8 cellular contexts compared by ENCODE assay signal in the genomic region with DNA sequence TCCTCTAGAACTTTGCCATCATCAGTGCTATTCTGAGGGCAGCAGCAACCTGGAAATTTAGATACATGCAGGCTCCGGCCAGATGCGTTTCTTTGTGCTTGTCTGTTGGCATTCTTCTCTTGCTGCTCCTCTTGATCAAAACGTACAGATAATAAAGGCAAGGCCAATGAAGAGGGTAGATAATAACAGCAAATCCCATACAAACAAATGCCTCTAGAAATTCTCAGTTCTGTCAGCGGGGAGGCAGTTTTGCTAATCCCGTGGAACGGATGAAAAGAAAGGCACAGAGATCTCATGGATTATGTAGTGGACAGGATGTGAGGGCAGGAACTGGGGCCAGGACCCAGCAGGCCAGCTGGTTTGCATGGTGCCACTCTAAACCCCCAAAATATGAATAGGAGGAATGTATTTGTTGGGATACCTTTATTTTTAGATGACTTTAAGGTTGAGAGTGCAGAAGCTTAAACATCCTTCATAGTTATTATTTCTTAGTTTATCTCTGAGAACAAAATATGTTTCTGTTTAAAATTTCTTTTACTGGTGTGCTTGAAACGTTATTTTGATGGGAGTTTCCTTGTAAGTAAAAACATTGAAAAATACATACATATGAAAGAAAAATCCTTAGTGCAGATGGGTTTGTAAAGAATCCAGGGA. TPM values are rescaled to one million over a fixed set of nuclear protein-coding genes. Genes with fewer than 3 reads are reported as not detected.
DNase-seq lines count a peak whose midpoint lies in the region; ATAC-seq and TF ChIP-seq lines count a peak whose summit lies in the region.

No MANE protein-coding gene starts in this region.

- no peak for ATAC-seq in CD8-positive, alpha-beta T cell
- ATAC-seq in HG03025 (IDR thresholded peaks at IDR 0.05; ENCODE audit: low FRiP score, unreplicated experiment): no peak

- no peaks in the 10 kb centered on the region for H4K20me1 ChIP-seq in MM.1S (ENCODE audit: insufficient read depth, low read length)

- no peaks in the 10 kb centered on the region for H3K27me3 ChIP-seq in CD8-positive, alpha-beta T cell (ENCODE audit: insufficient read depth, low read length)
- H3K27me3 ChIP-seq in MM.1S (replicated peaks; ENCODE audit: insufficient read depth, low read length) (no peaks in the 10 kb centered on the region), breast epithelium (no peaks in the 10 kb centered on the region), uterus (no peaks in the 10 kb centered on the region)

- H3K9me2 ChIP-seq in MM.1S (replicated peaks; ENCODE audit: insufficient read depth, low read length): no peaks in the 10 kb centered on the region

- no peak overlapping the region for H3K4me3 ChIP-seq in CD8-positive, alpha-beta T cell (ENCODE audit: low read depth, low read length)
- H3K4me3 ChIP-seq in MM.1S (ENCODE audit: low read length) (peak overlapping the region; percentile 80), breast epithelium (peak overlapping the region; percentile 88 to 98 (median 94)), uterus (peak overlapping the region; percentile 58 to 97)

- peaks cover 15% of the 10 kb centered on the region for H3K4me1 ChIP-seq in CD8-positive, alpha-beta T cell (ENCODE audit: insufficient read depth, low read length)
- H3K4me1 ChIP-seq in MM.1S (ENCODE audit: low read length) (0 out of 2 replicates have a peak, but pooled peaks cover 8% of the 10 kb centered on the region), breast epithelium (peaks cover 0 to 3% of the 10 kb centered on the region in 2 donors), uterus (peaks cover 3 to 12% of the 10 kb centered on the region in 2 donors)

- peaks cover 25% of the 10 kb centered on the region for H3K4me1 Mint-ChIP-seq in CD8-positive, alpha-beta T cell (ENCODE audit: low read depth)

- no peak overlapping the region for H3K27ac Mint-ChIP-seq in CD8-positive, alpha-beta T cell

- H3K9ac ChIP-seq in MM.1S (ENCODE audit: low read length): peak overlapping the region; percentile 34; the same call in 1 of the 2 replicates

- no peaks in the 10 kb centered on the region for H3K9me3 Mint-ChIP-seq in CD8-positive, alpha-beta T cell

- H3K79me2 ChIP-seq in MM.1S (ENCODE audit: low read length): peaks cover 81% of the 10 kb centered on the region

- no peak for DNase-seq in CD8-positive, alpha-beta T cell
- DNase-seq in MM.1S (no peak), breast epithelium (ENCODE audit: low spot score in 2 of 2) (no peak), lung microvascular endothelial cell (ENCODE audit: low read depth in 2 of 2) (peak; percentile 29 to 49), uterus (no peak), NCI-H1092 (lab: John Stamatoyannopoulos, UW) (no peak), kidney glomerular epithelial cell (lab: John Stamatoyannopoulos, UW) (no peak)

- peak overlapping the region; percentile 59; the same call in 1 of the 2 replicates for H2AFZ ChIP-seq in MM.1S (ENCODE audit: low read length)

- TF ChIP-seq CTCF in CD8-positive, alpha-beta T cell (IDR thresholded peaks at IDR 0.05): no peak
- TF ChIP-seq CTCF in MM.1S (IDR thresholded peaks at IDR 0.05; ENCODE audit: low read length): no peak
- no peak for TF ChIP-seq CTCF in breast epithelium (IDR thresholded peaks at IDR 0.05)
- no peak for TF ChIP-seq CTCF in uterus (IDR thresholded peaks at IDR 0.05)

- POLR2A ChIA-PET in CD8-positive, alpha-beta T cell (lab: Charles Lee): interaction anchor here (0.6 kb wide), 1 partner anchor 919 kb away, joined by 3 read pairs; no protein-coding TSS in a partner anchor

- H3K36me3 Mint-ChIP-seq in CD8-positive, alpha-beta T cell: peaks cover 9% of the 10 kb centered on the region

- peak overlapping the region; percentile 76 for H3K4me2 ChIP-seq in MM.1S (ENCODE audit: low read depth, low read length)

- no peaks in the 10 kb centered on the region for H3K36me3 ChIP-seq in CD8-positive, alpha-beta T cell (ENCODE audit: insufficient read depth, low read length)
- H3K36me3 ChIP-seq in MM.1S (replicated peaks; ENCODE audit: insufficient read depth, low read length) (no peaks in the 10 kb centered on the region), breast epithelium (no peaks in the 10 kb centered on the region), uterus (no peaks in the 10 kb centered on the region)

- H3K9me3 ChIP-seq in CD8-positive, alpha-beta T cell (ENCODE audit: low read length): no peaks in the 10 kb centered on the region
- H3K9me3 ChIP-seq in MM.1S (replicated peaks; ENCODE audit: insufficient read depth, low read length) (no peaks in the 10 kb centered on the region), breast epithelium (no peaks in the 10 kb centered on the region), uterus (no peaks in the 10 kb centered on the region)

- H3F3A ChIP-seq in MM.1S (ENCODE audit: insufficient read depth, low read length): peaks cover 14% of the 10 kb centered on the region

- H3K27me3 Mint-ChIP-seq in CD8-positive, alpha-beta T cell (ENCODE audit: low read depth): peaks cover 7% of the 10 kb centered on the region

- H3K27ac ChIP-seq in CD8-positive, alpha-beta T cell (ENCODE audit: low read depth, low read length): no peak overlapping the region
- H3K27ac ChIP-seq in MM.1S (ENCODE audit: low read length): no peak overlapping the region
- peak overlapping the region; percentile 93 to 96 for H3K27ac ChIP-seq in breast epithelium
- peak overlapping the region; percentile 92 to 93 for H3K27ac ChIP-seq in uterus

- TF ChIP-seq POLR2A in breast epithelium (IDR thresholded peaks at IDR 0.05) (no peak), uterus (IDR thresholded peaks at IDR 0.05) (no peak)

- CTCF ChIA-PET in CD8-positive, alpha-beta T cell (lab: Charles Lee): interaction anchor here (0.7 kb wide), 2 partner anchors 254 to 851 kb away, joined by 3 to 4 read pairs; no protein-coding TSS in a partner anchor

- intact Hi-C loops in CD8-positive, alpha-beta T cell (cut with DNase I, micrococcal nuclease): loop anchor here (2.0 to 10.0 kb wide), 12 partner anchors 254 to 1365 kb away; a partner anchor contains a TSS
- intact Hi-C loops in breast epithelium (cut with DNase I; ENCODE audit: low total_unique reads): loop anchor here (10.0 kb wide), 1 partner anchor 251 kb away; no protein-coding TSS in a partner anchor
- intact Hi-C loops in uterus (cut with DNase I; ENCODE audit: low total_unique reads): no loop called here

- peak overlapping the region; percentile 89 for H3K4me3 Mint-ChIP-seq in CD8-positive, alpha-beta T cell

RNA-seq across cellular contexts. Expression of a gene that starts 1.5 kb away (rescaled TPM):
- total RNA-seq in CD8-positive, alpha-beta T cell: 1 to 10 TPM; 1.7 to 2.2 TPM
- total RNA-seq in breast epithelium: 100 to 1,000 TPM in 1 of 3 donors, 10 to 100 TPM in 2; 39.5 to 113 (median 58.3) TPM
- total RNA-seq in lung microvascular endothelial cell: 35.3 and 40.5 TPM in 2 replicates
- total RNA-seq in uterus: 10 to 100 TPM; 21.8 to 77.4 (median 48.1) TPM

RNA-seq across cellular contexts. Expression of a gene that starts 2.2 kb away (rescaled TPM):
- 10 to 100 TPM; 19.9 to 21.8 TPM for total RNA-seq in CD8-positive, alpha-beta T cell
- total RNA-seq in breast epithelium (10 to 100 TPM; 24.9 to 49.4 (median 47.6) TPM), lung microvascular endothelial cell (18.7 and 24.6 TPM in 2 replicates), uterus (100 to 1,000 TPM in 1 of 4 donors, 10 to 100 TPM in 3; 66.8 to 147 (median 67.3) TPM)

RNA-seq across cellular contexts. Expression of a gene that starts 55.3 kb away (rescaled TPM):
- 10 to 100 TPM; 11.0 to 11.9 TPM for total RNA-seq in CD8-positive, alpha-beta T cell
- 10 to 100 TPM in 1 of 3 donors, 1 to 10 TPM in 2; 6.6 to 10.1 (median 9.2) TPM for total RNA-seq in breast epithelium
- 6.5 and 8.9 TPM in 2 replicates for total RNA-seq in lung microvascular endothelial cell
- 10 to 100 TPM in 2 of 4 donors, 1 to 10 TPM in 2; 7.2 to 19.8 (median 12.8) TPM for total RNA-seq in uterus

Comparison
In these comparisons a context has a peak if more than half of its experiments do, and no peak if none do; other contexts are left out.
1. DNase-seq: peak in lung microvascular endothelial cell (2 of 2); none in CD8-positive, alpha-beta T cell (0 of 7), MM.1S (single experiment), breast epithelium (0 of 2), uterus (0 of 2), NCI-H1092 (single experiment) and kidney glomerular epithelial cell (single experiment).
2. H3K27ac ChIP-seq: peak in breast epithelium (2 of 2) and uterus (2 of 2); none in CD8-positive, alpha-beta T cell (single experiment) and MM.1S (single experiment).
3. RNA of a gene that starts 1.5 kb away (total RNA-seq): 21.8 to 77.4 TPM in uterus, 39.5 to 113 TPM in breast epithelium and 35.3 to 40.5 TPM in lung microvascular endothelial cell; 1.7 to 2.2 TPM in CD8-positive, alpha-beta T cell; every median in the first group is over 4 times any median in the second.